1 cellular context compared by ENCODE assay signal in the genomic region with DNA sequence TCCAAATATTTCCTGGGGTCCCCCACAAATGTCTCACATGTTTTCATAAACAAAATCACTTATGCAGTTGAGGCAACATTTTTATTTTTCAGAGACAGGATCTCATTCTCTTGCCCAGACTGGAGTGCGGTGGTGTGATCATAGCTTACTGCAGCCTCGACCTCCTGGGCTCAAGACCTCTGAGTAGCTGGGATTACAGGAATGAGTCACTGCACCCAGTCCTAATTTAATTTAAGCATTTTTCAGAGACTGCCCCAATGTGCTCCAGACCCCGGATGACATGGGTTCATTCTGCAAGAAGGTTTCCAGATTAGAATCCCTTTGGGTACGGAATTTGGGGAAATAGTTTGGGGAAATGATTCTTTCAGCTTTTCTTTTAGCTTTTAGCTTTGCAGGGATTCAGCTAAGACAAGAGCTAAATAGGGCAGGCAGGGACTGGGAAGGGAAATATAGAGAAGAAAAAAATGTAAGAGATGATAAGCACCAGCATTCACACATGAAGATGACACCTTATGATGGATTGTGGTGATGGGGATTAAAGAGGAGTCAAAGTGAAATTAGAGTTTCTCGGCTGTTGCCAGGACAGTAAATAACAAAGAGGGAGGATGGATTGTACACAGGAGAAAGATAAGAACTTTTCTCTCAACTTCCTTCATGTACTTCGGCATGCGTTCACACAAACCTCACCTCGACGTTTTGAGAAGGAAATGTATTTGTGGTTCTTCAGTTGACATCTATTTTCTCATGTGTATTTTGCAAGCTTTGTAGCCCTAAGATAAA.
TF ChIP-seq lines count a peak whose summit lies in the region.

No MANE protein-coding gene starts in this region.

TF ChIP-seq in SK-N-SH treated with all-trans-retinoic acid at 6 μM for 48 hours, 23 proteins besides CTCF, POLR2A, EP300 and RAD21 (continued from another document):
- TF ChIP-seq CREB5 (CRISPR knock-in tag; IDR thresholded peaks at IDR 0.05; ENCODE audit: low read depth): no peak
- no peak for TF ChIP-seq ZFP3 (CRISPR knock-in tag; IDR thresholded peaks at IDR 0.05)
- no peak for TF ChIP-seq POU6F1 (CRISPR knock-in tag; IDR thresholded peaks at IDR 0.05; ENCODE audit: borderline replicate concordance, low read depth)
- TF ChIP-seq ARNTL (CRISPR knock-in tag; IDR thresholded peaks at IDR 0.05; ENCODE audit: borderline replicate concordance, low read depth): no peak
- TF ChIP-seq, protein P1, sequence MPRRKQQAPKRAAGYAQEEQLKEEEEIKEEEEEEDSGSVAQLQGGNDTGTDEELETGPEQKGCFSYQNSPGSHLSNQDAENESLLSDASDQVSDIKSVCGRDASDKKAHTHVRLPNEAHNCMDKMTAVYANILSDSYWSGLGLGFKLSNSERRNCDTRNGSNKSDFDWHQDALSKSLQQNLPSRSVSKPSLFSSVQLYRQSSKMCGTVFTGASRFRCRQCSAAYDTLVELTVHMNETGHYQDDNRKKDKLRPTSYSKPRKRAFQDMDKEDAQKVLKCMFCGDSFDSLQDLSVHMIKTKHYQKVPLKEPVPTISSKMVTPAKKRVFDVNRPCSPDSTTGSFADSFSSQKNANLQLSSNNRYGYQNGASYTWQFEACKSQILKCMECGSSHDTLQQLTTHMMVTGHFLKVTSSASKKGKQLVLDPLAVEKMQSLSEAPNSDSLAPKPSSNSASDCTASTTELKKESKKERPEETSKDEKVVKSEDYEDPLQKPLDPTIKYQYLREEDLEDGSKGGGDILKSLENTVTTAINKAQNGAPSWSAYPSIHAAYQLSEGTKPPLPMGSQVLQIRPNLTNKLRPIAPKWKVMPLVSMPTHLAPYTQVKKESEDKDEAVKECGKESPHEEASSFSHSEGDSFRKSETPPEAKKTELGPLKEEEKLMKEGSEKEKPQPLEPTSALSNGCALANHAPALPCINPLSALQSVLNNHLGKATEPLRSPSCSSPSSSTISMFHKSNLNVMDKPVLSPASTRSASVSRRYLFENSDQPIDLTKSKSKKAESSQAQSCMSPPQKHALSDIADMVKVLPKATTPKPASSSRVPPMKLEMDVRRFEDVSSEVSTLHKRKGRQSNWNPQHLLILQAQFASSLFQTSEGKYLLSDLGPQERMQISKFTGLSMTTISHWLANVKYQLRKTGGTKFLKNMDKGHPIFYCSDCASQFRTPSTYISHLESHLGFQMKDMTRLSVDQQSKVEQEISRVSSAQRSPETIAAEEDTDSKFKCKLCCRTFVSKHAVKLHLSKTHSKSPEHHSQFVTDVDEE (CRISPR knock-in tag; IDR thresholded peaks at IDR 0.05): no peak
- TF ChIP-seq TCF4 (CRISPR knock-in tag; IDR thresholded peaks at IDR 0.05; ENCODE audit: borderline replicate concordance): no peak
- TF ChIP-seq OSR1 (CRISPR knock-in tag; IDR thresholded peaks at IDR 0.05): no peak
- TF ChIP-seq TOX (CRISPR knock-in tag; IDR thresholded peaks at IDR 0.05; ENCODE audit: borderline replicate concordance): no peak
